ENCODE assay signal across 19 cellular contexts in genomic region chr22:40250608-40251007, GRCh38.
DNase-seq lines count a peak whose midpoint lies in the region; ATAC-seq, FAIRE-seq and TF ChIP-seq lines count a peak whose summit lies in the region.
"Had no signal": no experiment of that assay in that cellular context is flagged by ENCODE, and none has a peak within 500 bp of the region (broad histone marks: within the 10 kb centered on the region; RNA-seq: fewer than 3 reads in every experiment).

No MANE protein-coding gene starts in this region.

- FAIRE-seq in GM18507 (lab: Jason Lieb, UNC) = peak; percentile 44
- FAIRE-seq: urothelium cell line had no signal

- H3K4me3 Mint-ChIP-seq in activated T-cell treated with anti-CD3 and anti-CD28 coated beads, Interleukin-2, amount 50 U/mL, for 24 hours = peak overlapping the region; percentile 53
- H3K4me3 Mint-ChIP-seq in activated T-cell treated with anti-CD3 and anti-CD28 coated beads, Interleukin-2, amount 50 U/mL, for 72 hours = peak overlapping the region; percentile 8 to 72
- H3K4me3 Mint-ChIP-seq in nephron progenitor cell = no peak overlapping the region
- H3K4me3 Mint-ChIP-seq: CD8-positive, alpha-beta T cell had no signal

- peaks cover 86% of the 10 kb centered on the region for H3K4me1 Mint-ChIP-seq in activated T-cell treated with anti-CD3 and anti-CD28 coated beads, Interleukin-2, amount 50 U/mL, for 24 hours (ENCODE audit: low read depth)
- peaks cover 89% of the 10 kb centered on the region for H3K4me1 Mint-ChIP-seq in activated T-cell treated with anti-CD3 and anti-CD28 coated beads, Interleukin-2, amount 50 U/mL, for 72 hours (ENCODE audit: low read depth)
- peaks cover 42% of the 10 kb centered on the region for H3K4me1 Mint-ChIP-seq in nephron progenitor cell

- no peak for TF ChIP-seq CTCF in nephron progenitor cell (IDR thresholded peaks at IDR 0.05)
- TF ChIP-seq CTCF in lower lobe of right lung (IDR thresholded peaks at IDR 0.05) = no peak

- intact Hi-C loops in lower lobe of right lung (cut with DNase I) (no loop called here), sciatic nerve (cut with DNase I) (no loop called here)

- H3K36me3 Mint-ChIP-seq in activated T-cell treated with anti-CD3 and anti-CD28 coated beads, Interleukin-2, amount 50 U/mL, for 24 hours (ENCODE audit: low read depth) = peaks cover 63% of the 10 kb centered on the region
- H3K36me3 Mint-ChIP-seq in activated T-cell treated with anti-CD3 and anti-CD28 coated beads, Interleukin-2, amount 50 U/mL, for 72 hours (ENCODE audit: insufficient read depth in 2 of 2) = peaks cover 4 to 19% of the 10 kb centered on the region in 2 donors
- peaks cover 66% of the 10 kb centered on the region for H3K36me3 Mint-ChIP-seq in nephron progenitor cell (ENCODE audit: low read depth)

- peak; percentile 82 to 85 for ATAC-seq in activated T-cell treated with anti-CD3 and anti-CD28 coated beads, Interleukin-2, amount 50 U/mL, for 72 hours (replicated peaks in 1 of 2)
- ATAC-seq in lower lobe of right lung (no peak), sciatic nerve (no peak)
- ATAC-seq: CD8-positive, alpha-beta T cell; gastroesophageal sphincter had no signal

- H3K9me3 Mint-ChIP-seq in activated T-cell treated with anti-CD3 and anti-CD28 coated beads, Interleukin-2, amount 50 U/mL, for 24 hours = no peaks in the 10 kb centered on the region
- no peaks in the 10 kb centered on the region for H3K9me3 Mint-ChIP-seq in activated T-cell treated with anti-CD3 and anti-CD28 coated beads, Interleukin-2, amount 50 U/mL, for 72 hours
- H3K9me3 Mint-ChIP-seq in nephron progenitor cell = no peaks in the 10 kb centered on the region
- H3K9me3 Mint-ChIP-seq: CD8-positive, alpha-beta T cell had no signal

- H3K27me3 ChIP-seq in lower lobe of right lung (ENCODE audit: low read depth) = no peaks in the 10 kb centered on the region
- H3K27me3 ChIP-seq: dorsolateral prefrontal cortex, gastroesophageal sphincter had no signal

- no peak for DNase-seq in activated T-cell treated with anti-CD3 and anti-CD28 coated beads, Interleukin-2, amount 50 U/mL, for 24 hours
- no peak for DNase-seq in activated T-cell treated with anti-CD3 and anti-CD28 coated beads, Interleukin-2, amount 50 U/mL, for 1 hour
- DNase-seq in GM18507 (ENCODE audit: extremely low spot score, insufficient read length, low read depth) (no peak), nephron progenitor cell (no peak), lower lobe of right lung (no peak), sciatic nerve (ENCODE audit: low spot score) (no peak), CD1c-positive myeloid dendritic cell (ENCODE audit: extremely low spot score) (no peak)
- DNase-seq in activated T-cell treated with anti-CD3 and anti-CD28 coated beads, Interleukin-2, amount 50 U/mL, for 72 hours = peak; percentile 63
- DNase-seq: CD8-positive, alpha-beta T cell; DMS79; dorsolateral prefrontal cortex; NCI-H1048; NCI-H2107; OCI-M1; SIG-M5 had no signal

- no peaks in the 10 kb centered on the region for H3K9me3 ChIP-seq in lower lobe of right lung
- H3K9me3 ChIP-seq: gastroesophageal sphincter had no signal

- H3K4me3 ChIP-seq in lower lobe of right lung = no peak overlapping the region
- H3K4me3 ChIP-seq: dorsolateral prefrontal cortex, gastroesophageal sphincter had no signal

- peaks cover 37% of the 10 kb centered on the region for H3K36me3 ChIP-seq in lower lobe of right lung

- no peaks in the 10 kb centered on the region for H3K4me1 ChIP-seq in lower lobe of right lung

- H3K27ac Mint-ChIP-seq in activated T-cell treated with anti-CD3 and anti-CD28 coated beads, Interleukin-2, amount 50 U/mL, for 24 hours = peak overlapping the region; percentile 94
- peak overlapping the region; percentile 85 for H3K27ac Mint-ChIP-seq in activated T-cell treated with anti-CD3 and anti-CD28 coated beads, Interleukin-2, amount 50 U/mL, for 72 hours
- H3K27ac Mint-ChIP-seq in nephron progenitor cell = peak overlapping the region; percentile 22

- no peak overlapping the region for H3K27ac ChIP-seq in lower lobe of right lung
- H3K27ac ChIP-seq: dorsolateral prefrontal cortex, gastroesophageal sphincter, KMS-11, VCaP had no signal

- H3K27me3 Mint-ChIP-seq in activated T-cell treated with anti-CD3 and anti-CD28 coated beads, Interleukin-2, amount 50 U/mL, for 24 hours = no peaks in the 10 kb centered on the region
- H3K27me3 Mint-ChIP-seq in activated T-cell treated with anti-CD3 and anti-CD28 coated beads, Interleukin-2, amount 50 U/mL, for 72 hours (ENCODE audit: low read depth) = no peaks in the 10 kb centered on the region
- H3K27me3 Mint-ChIP-seq in nephron progenitor cell (ENCODE audit: low read depth, poor library complexity) = peaks cover 2% of the 10 kb centered on the region

Comparison
In these comparisons a context has a peak if more than half of its experiments do, and no peak if none do; other contexts are left out.
1. DNase-seq: peak in activated T-cell treated with anti-CD3 and anti-CD28 coated beads, Interleukin-2, amount 50 U/mL, for 72 hours (2 of 2); none in activated T-cell treated with anti-CD3 and anti-CD28 coated beads, Interleukin-2, amount 50 U/mL, for 24 hours (single experiment), activated T-cell treated with anti-CD3 and anti-CD28 coated beads, Interleukin-2, amount 50 U/mL, for 1 hour (single experiment), GM18507 (single experiment), nephron progenitor cell (single experiment), lower lobe of right lung (single experiment), sciatic nerve (single experiment) and CD1c-positive myeloid dendritic cell (single experiment).
2. H3K27ac Mint-ChIP-seq: peak in every context shown above with its lines; median percentile 94 in activated T-cell treated with anti-CD3 and anti-CD28 coated beads, Interleukin-2, amount 50 U/mL, for 24 hours; 85 in activated T-cell treated with anti-CD3 and anti-CD28 coated beads, Interleukin-2, amount 50 U/mL, for 72 hours; 22 in nephron progenitor cell.
3. ATAC-seq: peak in activated T-cell treated with anti-CD3 and anti-CD28 coated beads, Interleukin-2, amount 50 U/mL, for 72 hours (2 of 2); none in lower lobe of right lung (0 of 2) and sciatic nerve (single experiment).